Comparison of ENCODE assay signal across 11 cellular contexts in genomic region chr5:170268153-170268689, GRCh38. TPM values are rescaled to one million over a fixed set of nuclear protein-coding genes. Genes with fewer than 3 reads are reported as not detected.
A peak's percentile ranks its signal among the peaks of the same experiment; 100 is the strongest.
DNase-seq lines count a peak whose midpoint lies in the region; ATAC-seq, FAIRE-seq and TF ChIP-seq lines count a peak whose summit lies in the region.
"Had no signal": no experiment of that assay in that cellular context is flagged by ENCODE, and none has a peak within 500 bp of the region (broad histone marks: within the 10 kb centered on the region; RNA-seq: fewer than 3 reads in every experiment).

No MANE protein-coding gene starts in this region.

- H3K79me2 ChIP-seq in GM23338 (replicated peaks; ENCODE audit: insufficient read depth) = no peaks in the 10 kb centered on the region

- H3K27me3 ChIP-seq in left ventricle myocardium inferior (ENCODE audit: low read depth) = peaks cover 32% of the 10 kb centered on the region
- H3K27me3 ChIP-seq in mesenchymal stem cell (ENCODE audit: control insufficient read depth in 1 of 2, insufficient read depth in 1 of 2, low read length in 2 of 2) = peaks cover 23 to 26% of the 10 kb centered on the region in 2 experiments
- no peaks in the 10 kb centered on the region for H3K27me3 ChIP-seq in GM23338 (ENCODE audit: insufficient read depth)

- H3K14ac ChIP-seq in mesenchymal stem cell (ENCODE audit: low read length in 2 of 2) = no peak overlapping the region

- H3K18ac ChIP-seq in mesenchymal stem cell (ENCODE audit: low read depth in 1 of 2, low read length in 2 of 2) = no peak overlapping the region

- peak overlapping the region; percentile 48 for H3K27ac ChIP-seq in left ventricle myocardium inferior (replicated peaks)
- H3K27ac ChIP-seq in mesenchymal stem cell (ENCODE audit: low read length, poor library complexity, severe bottlenecking) = no peak overlapping the region
- H3K27ac ChIP-seq in GM23338 (ENCODE audit: low read depth) = no peak overlapping the region

- H3K4me2 ChIP-seq in mesenchymal stem cell (ENCODE audit: low read length, poor library complexity, severe bottlenecking) (no peak overlapping the region), GM23338 (no peak overlapping the region)

- H3K9me3 ChIP-seq in left ventricle myocardium inferior (replicated peaks) = no peaks in the 10 kb centered on the region
- no peaks in the 10 kb centered on the region for H3K9me3 ChIP-seq in mesenchymal stem cell (ENCODE audit: control insufficient read depth, low read length)

- no peaks in the 10 kb centered on the region for H3F3A ChIP-seq in GM23338 (replicated peaks; ENCODE audit: low read depth)

- TF ChIP-seq CTCF in left ventricle myocardium inferior (IDR thresholded peaks at IDR 0.05; ENCODE audit: borderline replicate concordance) (peak; percentile 7), D721Med (IDR thresholded peaks at IDR 0.05; ENCODE audit: insufficient read depth, missing control alignments) (no peak), GM23338 (conservative IDR thresholded peaks at IDR 0.05; ENCODE audit: low read depth in 2 of 2) (no peak)

- no peak overlapping the region for H2BK15ac ChIP-seq in mesenchymal stem cell (ENCODE audit: low read depth, poor library complexity, severe bottlenecking)

- H2BK120ac ChIP-seq in mesenchymal stem cell (ENCODE audit: low read depth, low read length) = no peak overlapping the region

- H2AFZ ChIP-seq in mesenchymal stem cell (ENCODE audit: low read depth, low read length) (no peak overlapping the region), GM23338 (no peak overlapping the region)

- DNase-seq in left ventricle myocardium inferior (no peak), Right ventricle myocardium superior (no peak), mesenchymal stem cell (no peak), D721Med (ENCODE audit: insufficient read length, low spot score) (no peak), GM23338 (ENCODE audit: low spot score) (no peak)
- no peak for DNase-seq in activated naive CD4-positive, alpha-beta T cell treated with anti-CD3 and anti-CD28 coated beads, Interleukin-2, amount 50 U/mL, for 72 hours (ENCODE audit: low spot score in 2 of 2)

- peak overlapping the region; percentile 83 for H3K9ac ChIP-seq in mesenchymal stem cell (ENCODE audit: low read length)

- FAIRE-seq in D721Med (lab: Jason Lieb, UNC) = no peak

- no peak overlapping the region for H2BK12ac ChIP-seq in mesenchymal stem cell (ENCODE audit: low read length in 2 of 2)

- no peak overlapping the region for H3K4ac ChIP-seq in mesenchymal stem cell (ENCODE audit: low read depth in 1 of 2, low read length in 2 of 2)

- H3K9me2 ChIP-seq in GM23338 (ENCODE audit: insufficient read depth) = no peaks in the 10 kb centered on the region

- no peak overlapping the region for H3K4me3 Mint-ChIP-seq in GM23338

- WGBS in mesenchymal stem cell = 79% methylated on average over 12 of the region's 15 CpGs

- no peaks in the 10 kb centered on the region for H3K79me1 ChIP-seq in mesenchymal stem cell (replicated peaks; ENCODE audit: low read length, poor library complexity, severe bottlenecking)

- H3K4me1 ChIP-seq in left ventricle myocardium inferior = peaks cover 24% of the 10 kb centered on the region
- H3K4me1 ChIP-seq in mesenchymal stem cell (ENCODE audit: control insufficient read depth, insufficient read depth, low read depth, low read length) = no peaks in the 10 kb centered on the region
- peaks cover 31% of the 10 kb centered on the region for H3K4me1 ChIP-seq in GM23338 (ENCODE audit: insufficient read depth)

- no peak overlapping the region for H3K23ac ChIP-seq in mesenchymal stem cell (ENCODE audit: low read length in 2 of 2)

- no peak for ATAC-seq in Right ventricle myocardium superior (ENCODE audit: poor library complexity)
- no peak for ATAC-seq in activated naive CD4-positive, alpha-beta T cell treated with anti-CD3 and anti-CD28 coated beads, Interleukin-2, amount 50 U/mL, for 72 hours
- no peak for ATAC-seq in GM21825 (IDR thresholded peaks at IDR 0.05; ENCODE audit: unreplicated experiment)
- no peak for ATAC-seq in HG03196 (IDR thresholded peaks at IDR 0.05; ENCODE audit: unreplicated experiment)
- ATAC-seq in GM23338 = no peak

- peaks cover 4% of the 10 kb centered on the region for H3K27me3 Mint-ChIP-seq in GM23338 (ENCODE audit: insufficient read depth, low read depth, poor library complexity)

- H3K27ac Mint-ChIP-seq in activated naive CD4-positive, alpha-beta T cell treated with anti-CD3 and anti-CD28 coated beads, Interleukin-2, amount 50 U/mL, for 72 hours = peak overlapping the region; percentile 86
- H3K27ac Mint-ChIP-seq in GM23338 = no peak overlapping the region

- H3K36me3 Mint-ChIP-seq in activated naive CD4-positive, alpha-beta T cell treated with anti-CD3 and anti-CD28 coated beads, Interleukin-2, amount 50 U/mL, for 72 hours = peaks cover 37 to 82% of the 10 kb centered on the region in 2 donors
- no peaks in the 10 kb centered on the region for H3K36me3 Mint-ChIP-seq in GM23338 (ENCODE audit: low read depth)

- H2BK5ac ChIP-seq in mesenchymal stem cell (ENCODE audit: low read depth, low read length, poor library complexity, severe bottlenecking) = no peak overlapping the region

- H4K20me1 ChIP-seq in GM23338 (replicated peaks; ENCODE audit: insufficient read depth) = no peaks in the 10 kb centered on the region

- H3K9me3 Mint-ChIP-seq in activated naive CD4-positive, alpha-beta T cell treated with anti-CD3 and anti-CD28 coated beads, Interleukin-2, amount 50 U/mL, for 72 hours = no peaks in the 10 kb centered on the region
- no peaks in the 10 kb centered on the region for H3K9me3 Mint-ChIP-seq in GM23338

- no peak overlapping the region for H4K8ac ChIP-seq in mesenchymal stem cell (ENCODE audit: low read length)

- peaks cover 45% of the 10 kb centered on the region for H3K4me1 Mint-ChIP-seq in GM23338

- H3K36me3 ChIP-seq in left ventricle myocardium inferior (no peaks in the 10 kb centered on the region), mesenchymal stem cell (ENCODE audit: control insufficient read depth in 1 of 2, insufficient read depth in 2 of 2, low read depth in 1 of 2, low read length in 2 of 2) (no peaks in the 10 kb centered on the region), GM23338 (ENCODE audit: insufficient read depth) (no peaks in the 10 kb centered on the region)

- H4K91ac ChIP-seq in mesenchymal stem cell (ENCODE audit: low read length) = no peak overlapping the region

- H3K4me3 ChIP-seq in left ventricle myocardium inferior = peak overlapping the region; percentile 28
- peak overlapping the region in 1 of 2 experiments; percentile 67 for H3K4me3 ChIP-seq in mesenchymal stem cell (ENCODE audit: insufficient read depth in 1 of 2, low read depth in 1 of 2, low read length in 2 of 2)
- no peak overlapping the region for H3K4me3 ChIP-seq in GM23338

- no peak overlapping the region for H2AK5ac ChIP-seq in mesenchymal stem cell (ENCODE audit: low read length, severe bottlenecking)

- intact Hi-C loops in left ventricle myocardium inferior (cut with micrococcal nuclease) (loop anchor here (5.0 to 10.0 kb wide), 2 partner anchors 79 to 157 kb away; no protein-coding TSS in a partner anchor), Right ventricle myocardium superior (cut with DNase I) (loop anchor here (5.0 kb wide), 1 partner anchor 154 kb away; no protein-coding TSS in a partner anchor)

TF ChIP-seq in GM23338, 12 proteins besides CTCF, POLR2A, EP300 and RAD21 (continues in another document):
- TF ChIP-seq REST (IDR thresholded peaks at IDR 0.05; ENCODE audit: unreplicated experiment) = no peak
- TF ChIP-seq NANOG (IDR thresholded peaks at IDR 0.05; ENCODE audit: borderline replicate concordance) = no peak
- TF ChIP-seq POLR2AphosphoS5 (IDR thresholded peaks at IDR 0.05; ENCODE audit: low read depth) = no peak

RNA-seq across cellular contexts. Expression of gene LCP2, which starts 29.4 kb away (rescaled TPM):
- 3.9 TPM for total RNA-seq in left ventricle myocardium inferior
- total RNA-seq in Right ventricle myocardium superior = 6.7 TPM
- total RNA-seq in activated naive CD4-positive, alpha-beta T cell treated with anti-CD3 and anti-CD28 coated beads, Interleukin-2, amount 50 U/mL, for 72 hours = 100 to 1,000 TPM; 173 to 194 TPM
- polyA plus RNA-seq in mesenchymal stem cell (2013, experiment 1 of 2) = 0.10 TPM
- 0.05 TPM for polyA plus RNA-seq in mesenchymal stem cell (2013, experiment 2 of 2)
- total RNA-seq in GM23338 (2014; rRNA removed; shearing (Covaris generic)) = 0.35 and 0.38 TPM in 2 replicates
- polyA plus RNA-seq in GM23338 (2016; fragmentation: Nextera tagmentation; extraction: Ambion mirVana) = 0.26 and 0.77 TPM in 2 replicates

RNA-seq across cellular contexts. Expression of gene C5orf58, which starts 35.4 kb away (rescaled TPM):
- total RNA-seq in left ventricle myocardium inferior = 1.0 TPM
- 0.65 TPM for total RNA-seq in Right ventricle myocardium superior
- not detected for total RNA-seq in activated naive CD4-positive, alpha-beta T cell treated with anti-CD3 and anti-CD28 coated beads, Interleukin-2, amount 50 U/mL, for 72 hours
- polyA plus RNA-seq in mesenchymal stem cell (2013, experiment 1 of 2) = not detected
- polyA plus RNA-seq in mesenchymal stem cell (2013, experiment 2 of 2) = not detected
- 1.0 TPM in 1 of 2 replicates, not detected in the other for total RNA-seq in GM23338 (2014; rRNA removed; shearing (Covaris generic))
- polyA plus RNA-seq in GM23338 (2016; fragmentation: Nextera tagmentation; extraction: Ambion mirVana) = 9.1 and 10.8 TPM in 2 replicates
- total RNA-seq: M059J, sciatic nerve had no signal
- polyA plus RNA-seq: adipose tissue had no signal

Comparison
In these comparisons a context has a peak if more than half of its experiments do, and no peak if none do; other contexts are left out.
1. RNA of gene LCP2, which starts 29.4 kb away (total RNA-seq): 173 to 194 TPM in activated naive CD4-positive, alpha-beta T cell treated with anti-CD3 and anti-CD28 coated beads, Interleukin-2, amount 50 U/mL, for 72 hours; 6.7 TPM in Right ventricle myocardium superior (single experiment), 3.9 TPM in left ventricle myocardium inferior (single experiment) and 0.35 to 0.38 TPM in GM23338; every median in the first group is over 10 times any median in the second.